ENCODE assay signal across 1 cellular context in genomic region chr20:32207211-32207625, GRCh38.
TF ChIP-seq lines count a peak whose summit lies in the region.

No MANE protein-coding gene starts in this region.

TF ChIP-seq in HEK293, 187 proteins besides CTCF, POLR2A, EP300 and RAD21 (continued from another document):
- TF ChIP-seq REST (tag by site-specific recombination; IDR thresholded peaks at IDR 0.05) = 0 out of 2 replicates have a peak, but pooled peaks have one; percentile 22
- TF ChIP-seq ZNF10 (tag by site-specific recombination; IDR thresholded peaks at IDR 0.05) = no peak
- TF ChIP-seq AEBP2 (tag by site-specific recombination; IDR thresholded peaks at IDR 0.05; ENCODE audit: borderline replicate concordance) = no peak
- TF ChIP-seq TRIM28 (IDR thresholded peaks at IDR 0.05; ENCODE audit: borderline replicate concordance, low read length) = no peak
- TF ChIP-seq ZNF19 (tag by site-specific recombination; IDR thresholded peaks at IDR 0.05; ENCODE audit: low read depth) = no peak
- TF ChIP-seq PATZ1 (tag by site-specific recombination; IDR thresholded peaks at IDR 0.05) = no peak
